8 cellular contexts compared by ENCODE assay signal in genomic region chr1:210407207-210407886, GRCh38.
DNase-seq lines count a peak whose midpoint lies in the region; ATAC-seq and TF ChIP-seq lines count a peak whose summit lies in the region.

No MANE protein-coding gene starts in this region.

- peaks cover 32% of the 10 kb centered on the region for H3K4me1 Mint-ChIP-seq in GM23338

- TF ChIP-seq CTCF in GM23338 (conservative IDR thresholded peaks at IDR 0.05; ENCODE audit: low read depth in 2 of 2): peak; percentile 93 to 98
- peak; percentile 97 for TF ChIP-seq CTCF in retinal pigment epithelial cell (conservative IDR thresholded peaks at IDR 0.05; ENCODE audit: low read depth, low read length)

- H3K9me3 Mint-ChIP-seq in GM23338: no peaks in the 10 kb centered on the region; the same call in 2 of the 3 replicates

- H3K4me1 ChIP-seq in GM23338 (ENCODE audit: insufficient read depth): peaks cover 19% of the 10 kb centered on the region

- no peak overlapping the region for H2AFZ ChIP-seq in GM23338

- H3K9me3 ChIP-seq in MG63 (no peaks in the 10 kb centered on the region), SK-N-MC (ENCODE audit: low read depth, low read length) (no peaks in the 10 kb centered on the region)

- intact Hi-C loops in head of caudate nucleus (cut with DNase I): loop anchor here (10.0 kb wide), 1 partner anchor 727 kb away; the partner anchor contains the start of gene KCNH1

- H3K27me3 ChIP-seq in GM23338 (ENCODE audit: insufficient read depth) (no peaks in the 10 kb centered on the region), MG63 (no peaks in the 10 kb centered on the region)

- ATAC-seq in GM23338: peak; percentile 80
- no peak for ATAC-seq in GM19467 (IDR thresholded peaks at IDR 0.05; ENCODE audit: unreplicated experiment)

- no peaks in the 10 kb centered on the region for H3K36me3 Mint-ChIP-seq in GM23338 (ENCODE audit: low read depth)

- H3K9ac ChIP-seq in SK-N-MC (ENCODE audit: insufficient read length): no peak overlapping the region

- H3K27me3 Mint-ChIP-seq in GM23338 (ENCODE audit: insufficient read depth, low read depth, poor library complexity): no peaks in the 10 kb centered on the region

- no peak overlapping the region; the same call in 1 of the 3 replicates for H3K4me3 Mint-ChIP-seq in GM23338

- H3K27ac Mint-ChIP-seq in GM23338: peak overlapping the region; percentile 46; the same call in 1 of the 2 replicates

- no peaks in the 10 kb centered on the region for H3F3A ChIP-seq in GM23338 (replicated peaks; ENCODE audit: low read depth)

- no peaks in the 10 kb centered on the region for H3K36me3 ChIP-seq in GM23338 (ENCODE audit: insufficient read depth)
- no peaks in the 10 kb centered on the region for H3K36me3 ChIP-seq in MG63
- H3K36me3 ChIP-seq in SK-N-MC (ENCODE audit: insufficient read depth, low read length): no peaks in the 10 kb centered on the region

- H3K9me2 ChIP-seq in GM23338 (ENCODE audit: insufficient read depth): 0 out of 2 replicates have a peak, but pooled peaks cover 2% of the 10 kb centered on the region

- H3K27ac ChIP-seq in GM23338 (ENCODE audit: low read depth): peak overlapping the region; percentile 61; the same call in 1 of the 2 replicates
- H3K27ac ChIP-seq in SK-N-MC: no peak overlapping the region

- H3K4me3 ChIP-seq in GM23338: no peak overlapping the region
- H3K4me3 ChIP-seq in MG63: no peak overlapping the region
- no peak overlapping the region for H3K4me3 ChIP-seq in SK-N-MC
- H3K4me3 ChIP-seq in retinal pigment epithelial cell (ENCODE audit: low read length): no peak overlapping the region

- no peaks in the 10 kb centered on the region for H4K20me1 ChIP-seq in GM23338 (replicated peaks; ENCODE audit: insufficient read depth)

- DNase-seq in EH (ENCODE audit: low read depth) (peak; percentile 67), GM23338 (ENCODE audit: low spot score) (peak; percentile 87), MG63 (peak; percentile 45), SK-N-MC (ENCODE audit: low read depth, low spot score) (peak; percentile 8), head of caudate nucleus (peak; percentile 69 to 95 (median 88)), retinal pigment epithelial cell (ENCODE audit: low read depth) (peak; percentile 13)
- DNase-seq in activated naive CD4-positive, alpha-beta T cell treated with Interleukin-2 at 50 U/mL for 16 hours: peak; percentile 80

- H3K4me2 ChIP-seq in GM23338: no peak overlapping the region; the same call in none of the 2 replicates

- H3K79me2 ChIP-seq in GM23338 (replicated peaks; ENCODE audit: insufficient read depth): no peaks in the 10 kb centered on the region

TF ChIP-seq in GM23338, 12 proteins besides CTCF, POLR2A, EP300 and RAD21:
- TF ChIP-seq STAT1 (IDR thresholded peaks at IDR 0.05; ENCODE audit: unreplicated experiment) (no peak), CREB1 (CRISPR knock-in tag; IDR thresholded peaks at IDR 0.05; ENCODE audit: low read depth) (0 out of 2 replicates have a peak, but pooled peaks have one; percentile 42)

Comparison
In these comparisons a context has a peak if more than half of its experiments do, and no peak if none do; other contexts are left out.
1. DNase-seq: peak in every context shown above with its lines; median percentile 88 in head of caudate nucleus; 87 in GM23338; 80 in activated naive CD4-positive, alpha-beta T cell treated with Interleukin-2 at 50 U/mL for 16 hours; 67 in EH; 45 in MG63; 13 in retinal pigment epithelial cell; 8 in SK-N-MC.